In genomic region chr1:9823943-9824701, GRCh38 we compare ENCODE assay signal across 8 cellular contexts. TPM values are rescaled to one million over a fixed set of nuclear protein-coding genes. Genes with fewer than 3 reads are reported as not detected.
A peak's percentile ranks its signal among the peaks of the same experiment; 100 is the strongest.
DNase-seq lines count a peak whose midpoint lies in the region; ATAC-seq and TF ChIP-seq lines count a peak whose summit lies in the region.

CLSTN1 (minus strand) TSS chr1:9823965; CDS start chr1:9823733, 232 bp downstream.

- H3K4me1 Mint-ChIP-seq in CD14-positive monocyte (peaks cover 47% of the 10 kb centered on the region), neural crest cell (peaks cover 39% of the 10 kb centered on the region)
- peaks cover 41% of the 10 kb centered on the region for H3K4me1 Mint-ChIP-seq in stimulated activated naive CD8-positive, alpha-beta T cell treated with anti-CD3 and anti-CD28 coated beads, Interleukin-15, amount 100 ng/mL, for 72 hours

- H3K27me3 Mint-ChIP-seq in CD14-positive monocyte (ENCODE audit: low read depth in 3 of 3): peaks cover 0 to 10% (median 8%) of the 10 kb centered on the region in 3 donors
- H3K27me3 Mint-ChIP-seq in neural crest cell (ENCODE audit: low read depth): peaks cover 16% of the 10 kb centered on the region
- H3K27me3 Mint-ChIP-seq in stimulated activated naive CD8-positive, alpha-beta T cell treated with anti-CD3 and anti-CD28 coated beads, Interleukin-15, amount 100 ng/mL, for 72 hours: peaks cover 22% of the 10 kb centered on the region

- H3K4me1 ChIP-seq in SJCRH30: peaks cover 11% of the 10 kb centered on the region

- H3K36me3 Mint-ChIP-seq in CD14-positive monocyte (peaks cover 0 to 2% of the 10 kb centered on the region in 2 donors), neural crest cell (ENCODE audit: low read depth) (no peaks in the 10 kb centered on the region)

- H3K27ac Mint-ChIP-seq in CD14-positive monocyte (peak within 1 kb of the TSS; percentile 2 to 67 (median 37)), neural crest cell (ENCODE audit: unreplicated experiment) (peak within 1 kb of the TSS; percentile 92)
- H3K27ac Mint-ChIP-seq in stimulated activated naive CD8-positive, alpha-beta T cell treated with anti-CD3 and anti-CD28 coated beads, Interleukin-15, amount 100 ng/mL, for 72 hours: peak within 1 kb of the TSS; percentile 61 to 98

- peak; percentile 60 for ATAC-seq in GM21381 (IDR thresholded peaks at IDR 0.05; ENCODE audit: unreplicated experiment)
- ATAC-seq in stimulated activated naive CD8-positive, alpha-beta T cell treated with anti-CD3 and anti-CD28 coated beads, Interleukin-15, amount 100 ng/mL, for 72 hours: peak; percentile 83

- H3K27ac ChIP-seq in SJCRH30: no peak within 1 kb of the TSS

- H3K9me3 Mint-ChIP-seq in CD14-positive monocyte (peaks cover 0 to 3% (median 0%) of the 10 kb centered on the region in 7 donors), neural crest cell (no peaks in the 10 kb centered on the region)
- H3K9me3 Mint-ChIP-seq in stimulated activated naive CD8-positive, alpha-beta T cell treated with anti-CD3 and anti-CD28 coated beads, Interleukin-15, amount 100 ng/mL, for 72 hours: no peaks in the 10 kb centered on the region

- TF ChIP-seq CTCF in CD14-positive monocyte (IDR thresholded peaks at IDR 0.05) (no peak), foreskin fibroblast (IDR thresholded peaks at IDR 0.05; ENCODE audit: low read depth, low read length) (no peak), neural crest cell (conservative IDR thresholded peaks at IDR 0.05) (no peak)

- intact Hi-C loops in CD14-positive monocyte (cut with micrococcal nuclease): no loop called here

- H3K36me3 ChIP-seq in SJCRH30: peaks cover 8% of the 10 kb centered on the region

- H3K9me3 ChIP-seq in SJCRH30 (replicated peaks): no peaks in the 10 kb centered on the region

- DNase-seq in CD14-positive monocyte (ENCODE audit: low spot score): peak; percentile 80
- DNase-seq in KG1 (lab: John Stamatoyannopoulos, UW): peak; percentile 36
- DNase-seq in SJCRH30: peak; percentile 90 to 94
- peak; percentile 87 for DNase-seq in activated gamma-delta T cell treated with Interleukin-2 at 50 U/mL for 16 hours
- DNase-seq in foreskin fibroblast: peak; percentile 85 to 95
- peak; percentile 84 for DNase-seq in neural crest cell (ENCODE audit: low read depth, low spot score)
- DNase-seq in stimulated activated naive CD8-positive, alpha-beta T cell treated with anti-CD3 and anti-CD28 coated beads, Interleukin-15, amount 100 ng/mL, for 72 hours: peak; percentile 80 to 83

- no peaks in the 10 kb centered on the region; the same call in 1 of the 2 replicates for H3K27me3 ChIP-seq in SJCRH30

- peak within 1 kb of the TSS; percentile 85 for H3K4me3 ChIP-seq in SJCRH30
- peak within 1 kb of the TSS; percentile 77 to 89 for H3K4me3 ChIP-seq in foreskin fibroblast (ENCODE audit: low read depth in 1 of 2, low read length in 2 of 2)

- H3K4me3 Mint-ChIP-seq in CD14-positive monocyte (peak within 1 kb of the TSS; percentile 96 to 97), neural crest cell (peak within 1 kb of the TSS; percentile 92)
- H3K4me3 Mint-ChIP-seq in stimulated activated naive CD8-positive, alpha-beta T cell treated with anti-CD3 and anti-CD28 coated beads, Interleukin-15, amount 100 ng/mL, for 72 hours: peak within 1 kb of the TSS; percentile 92 to 95

RNA-seq across cellular contexts. Expression of gene CLSTN1, which starts in this region (rescaled TPM):
- 1 to 10 TPM; 5.2 to 5.3 TPM for polyA plus RNA-seq in CD14-positive monocyte
- total RNA-seq in SJCRH30 (2014; rRNA removed; shearing (Covaris generic)): 50.5 and 52.4 TPM in 2 replicates
- 133 and 136 TPM in 2 replicates for total RNA-seq in neural crest cell

Comparison
In these comparisons a context has a peak if more than half of its experiments do, and no peak if none do; other contexts are left out.
1. DNase-seq: peak in every context shown above with its lines; median percentile 92 in SJCRH30; 90 in foreskin fibroblast; 87 in activated gamma-delta T cell treated with Interleukin-2 at 50 U/mL for 16 hours; 84 in neural crest cell; 82 in stimulated activated naive CD8-positive, alpha-beta T cell treated with anti-CD3 and anti-CD28 coated beads, Interleukin-15, amount 100 ng/mL, for 72 hours; 80 in CD14-positive monocyte; 36 in KG1.
2. H3K27ac Mint-ChIP-seq: peak in every context shown above with its lines; median percentile 92 in neural crest cell; 80 in stimulated activated naive CD8-positive, alpha-beta T cell treated with anti-CD3 and anti-CD28 coated beads, Interleukin-15, amount 100 ng/mL, for 72 hours; 37 in CD14-positive monocyte.